Comparison of ENCODE assay signal across 8 cellular contexts in genomic region chr17:82294086-82294773, GRCh38. TPM values are rescaled to one million over a fixed set of nuclear protein-coding genes. Genes with fewer than 3 reads are reported as not detected.
DNase-seq lines count a peak whose midpoint lies in the region; ATAC-seq and TF ChIP-seq lines count a peak whose summit lies in the region.

No MANE protein-coding gene starts in this region.

- no peak for DNase-seq in HL-60 (ENCODE audit: low read depth in 1 of 2, low spot score in 1 of 2)
- no peak for DNase-seq in mammary epithelial cell
- DNase-seq in NOMO-1 treated with DMSO at 0.1 percent for 48 hours (lab: John Stamatoyannopoulos, UW; ENCODE audit: unreplicated experiment), result no peak
- no peak for DNase-seq in GM19240 (ENCODE audit: insufficient read length, low spot score)
- DNase-seq in NCI-H526 treated with DMSO at 0.1 percent for 48 hours (lab: John Stamatoyannopoulos, UW), result no peak

- H3K4me2 ChIP-seq in mammary epithelial cell (ENCODE audit: insufficient read depth, low read depth, low read length), result peak overlapping the region; percentile 58

- WGBS in mammary epithelial cell (ENCODE audit: low coverage, missing lambda C conversion rate), result 88% methylated on average over 14 of the region's 14 CpGs

- TF ChIP-seq CTCF in 22Rv1 (IDR thresholded peaks at IDR 0.05) (no peak), HL-60 (IDR thresholded peaks at IDR 0.05; ENCODE audit: insufficient read depth, low read length) (no peak), mammary epithelial cell (conservative IDR thresholded peaks at IDR 0.05 in 1 of 2, IDR thresholded peaks at IDR 0.05 in 1 of 2; ENCODE audit: extremely low read depth in 1 of 2, insufficient read depth in 1 of 2, low read depth in 1 of 2, low read length in 2 of 2) (no peak)

- H4K20me1 ChIP-seq in mammary epithelial cell (ENCODE audit: insufficient read depth, low read length), result no peaks in the 10 kb centered on the region

- TSS peak; percentile 26 for BruUV-seq in mammary epithelial cell (replicated peaks; lab: Mats Ljungman, UMichigan)

- H3K9me3 ChIP-seq in mammary epithelial cell (replicated peaks; ENCODE audit: insufficient read depth, low read length) (no peaks in the 10 kb centered on the region), mucosa of rectum (ENCODE audit: control insufficient read depth in 2 of 2, low read length in 2 of 2) (no peaks in the 10 kb centered on the region)

- in situ Hi-C loops in mammary epithelial cell (cut with MboI; ENCODE audit: low sequenced_read_pairs in 2 of 2), result no loop called here

- no peak overlapping the region for H2AFZ ChIP-seq in mammary epithelial cell (ENCODE audit: low read depth, low read length)

- H3K36me3 ChIP-seq in mammary epithelial cell (ENCODE audit: insufficient read depth, low read length) (no peaks in the 10 kb centered on the region), mucosa of rectum (ENCODE audit: control insufficient read depth in 2 of 2, insufficient read depth in 2 of 2, low read length in 2 of 2) (no peaks in the 10 kb centered on the region)

- H3K27ac ChIP-seq in 22Rv1 (peak overlapping the region; percentile 97), HL-60 (replicated peaks) (peak overlapping the region; percentile 24; the same call in 1 of the 2 replicates), mammary epithelial cell (ENCODE audit: insufficient read depth, low read depth, low read length) (no peak overlapping the region), mucosa of rectum (ENCODE audit: low read depth in 2 of 2, low read length in 2 of 2) (peak overlapping the region; percentile 94 to 96)

- H3K79me2 ChIP-seq in mammary epithelial cell (ENCODE audit: insufficient read depth, low read length), result peaks cover 7% of the 10 kb centered on the region

- no peaks in the 10 kb centered on the region for H3K27me3 ChIP-seq in HL-60 (ENCODE audit: insufficient read depth, poor library complexity, severe bottlenecking)
- H3K27me3 ChIP-seq in mammary epithelial cell (ENCODE audit: insufficient read depth, low read length), result no peaks in the 10 kb centered on the region
- H3K27me3 ChIP-seq in mucosa of rectum (ENCODE audit: control insufficient read depth in 2 of 2, insufficient read depth in 2 of 2, low read length in 2 of 2), result no peaks in the 10 kb centered on the region

- CTCF ChIA-PET in mammary epithelial cell (lab: Charles Lee; ENCODE audit: low non-redundant PET), result no interaction called here

- peaks cover 39% of the 10 kb centered on the region for H3K4me1 ChIP-seq in mammary epithelial cell (ENCODE audit: insufficient read depth, low read length)
- peaks cover 54 to 55% of the 10 kb centered on the region in 2 donors for H3K4me1 ChIP-seq in mucosa of rectum (ENCODE audit: control insufficient read depth in 2 of 2, insufficient read depth in 2 of 2, low read length in 2 of 2)

- dilution Hi-C loops in mammary epithelial cell (cut with HindIII; ENCODE audit: low sequenced_read_pairs), result loop anchor here (10.0 kb wide), 2 partner anchors 51 to 379 kb away; partner anchors contain the start of genes PCYT2 and SIRT7

- H3K9ac ChIP-seq in mammary epithelial cell (ENCODE audit: insufficient read depth, low read length) (no peak overlapping the region), mucosa of rectum (ENCODE audit: low read depth in 1 of 2, low read length in 2 of 2) (peak overlapping the region; percentile 56 to 66)

- intact Hi-C loops in mammary epithelial cell (cut with micrococcal nuclease), result loop anchor here (10.0 kb wide), 1 partner anchor 189 kb away; no protein-coding TSS in a partner anchor

- H3K4me3 ChIP-seq in HL-60 (replicated peaks; ENCODE audit: insufficient read depth, low read length), result no peak overlapping the region
- H3K4me3 ChIP-seq in mammary epithelial cell (replicated peaks in 1 of 3; ENCODE audit: insufficient read depth in 1 of 3, low read depth in 2 of 3, low read length in 3 of 3), result no peak overlapping the region
- peak overlapping the region in 1 of 2 donors; percentile 60 for H3K4me3 ChIP-seq in mucosa of rectum (ENCODE audit: low read length in 2 of 2)

- ATAC-seq in HG02852 (IDR thresholded peaks at IDR 0.05; ENCODE audit: unreplicated experiment), result no peak

RNA-seq across cellular contexts. Expression of gene CSNK1D, which starts 20.7 kb away (rescaled TPM):
- 100 to 1,000 TPM in 1 of 2 donors, 10 to 100 TPM in 1; 68.7 to 163 TPM for total RNA-seq in mammary epithelial cell
- 146 TPM for polyA plus RNA-seq in mammary epithelial cell
- 216 TPM for polyA minus RNA-seq in mammary epithelial cell

RNA-seq across cellular contexts. Expression of gene CD7, which starts 23.2 kb away (rescaled TPM):
- not detected for total RNA-seq in mammary epithelial cell
- not detected for polyA plus RNA-seq in mammary epithelial cell
- not detected for polyA minus RNA-seq in mammary epithelial cell

RNA-seq across cellular contexts. Expression of gene SECTM1, which starts 39.3 kb away (rescaled TPM):
- total RNA-seq in mammary epithelial cell, result 1 to 10 TPM; 2.7 to 3.5 TPM
- 3.0 TPM for polyA plus RNA-seq in mammary epithelial cell
- 2.4 TPM for polyA minus RNA-seq in mammary epithelial cell
